In the genomic region with DNA sequence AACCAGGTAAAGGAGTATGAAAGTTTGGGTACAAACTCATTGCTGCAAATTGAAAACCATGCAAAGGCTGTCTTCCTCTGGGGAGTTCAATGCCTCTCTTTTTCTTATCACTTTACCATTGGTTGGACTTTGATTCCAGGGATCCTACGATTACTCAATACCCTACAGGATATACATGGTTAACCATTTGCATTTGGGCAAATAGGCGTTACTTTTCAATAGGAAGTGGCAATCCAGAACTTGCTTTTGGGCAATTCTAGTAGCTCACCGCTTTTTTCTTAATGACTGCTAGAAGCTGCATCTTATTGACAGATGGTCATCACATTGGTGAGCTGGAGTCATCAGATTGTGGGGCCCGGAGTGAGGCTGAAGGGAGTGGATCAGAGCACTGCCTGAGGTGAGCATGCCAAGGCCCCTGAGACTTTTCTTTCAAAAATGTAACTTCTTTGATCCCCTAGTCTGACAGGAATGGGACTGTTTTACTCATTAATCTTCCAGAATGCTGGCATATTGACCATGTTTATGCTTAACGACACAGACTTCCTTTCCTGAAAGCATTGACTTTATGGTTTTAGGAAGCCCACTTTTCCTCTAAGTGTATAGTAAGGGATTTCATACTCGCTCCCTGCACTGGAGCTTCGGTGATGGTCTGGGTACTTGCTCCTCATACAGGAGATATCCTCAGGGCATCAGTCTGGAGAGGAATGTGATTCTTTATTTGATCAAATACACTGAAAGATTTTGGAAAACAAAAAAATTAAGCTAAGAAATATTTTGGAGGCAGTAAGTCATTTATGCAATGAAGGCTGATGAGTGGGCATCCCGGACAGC, we compare ENCODE assay signal across 1 cellular context.
TF ChIP-seq lines count a peak whose summit lies in the region.

A gene (plus strand): TSS at position 270 of the 831 bp plus-strand sequence. CDS start 13,039 bp downstream, outside the sequence.

TF ChIP-seq in HepG2, 621 proteins besides CTCF, POLR2A, EP300 and RAD21 (continued from another document and continues in another):
- TF ChIP-seq, protein P1, sequence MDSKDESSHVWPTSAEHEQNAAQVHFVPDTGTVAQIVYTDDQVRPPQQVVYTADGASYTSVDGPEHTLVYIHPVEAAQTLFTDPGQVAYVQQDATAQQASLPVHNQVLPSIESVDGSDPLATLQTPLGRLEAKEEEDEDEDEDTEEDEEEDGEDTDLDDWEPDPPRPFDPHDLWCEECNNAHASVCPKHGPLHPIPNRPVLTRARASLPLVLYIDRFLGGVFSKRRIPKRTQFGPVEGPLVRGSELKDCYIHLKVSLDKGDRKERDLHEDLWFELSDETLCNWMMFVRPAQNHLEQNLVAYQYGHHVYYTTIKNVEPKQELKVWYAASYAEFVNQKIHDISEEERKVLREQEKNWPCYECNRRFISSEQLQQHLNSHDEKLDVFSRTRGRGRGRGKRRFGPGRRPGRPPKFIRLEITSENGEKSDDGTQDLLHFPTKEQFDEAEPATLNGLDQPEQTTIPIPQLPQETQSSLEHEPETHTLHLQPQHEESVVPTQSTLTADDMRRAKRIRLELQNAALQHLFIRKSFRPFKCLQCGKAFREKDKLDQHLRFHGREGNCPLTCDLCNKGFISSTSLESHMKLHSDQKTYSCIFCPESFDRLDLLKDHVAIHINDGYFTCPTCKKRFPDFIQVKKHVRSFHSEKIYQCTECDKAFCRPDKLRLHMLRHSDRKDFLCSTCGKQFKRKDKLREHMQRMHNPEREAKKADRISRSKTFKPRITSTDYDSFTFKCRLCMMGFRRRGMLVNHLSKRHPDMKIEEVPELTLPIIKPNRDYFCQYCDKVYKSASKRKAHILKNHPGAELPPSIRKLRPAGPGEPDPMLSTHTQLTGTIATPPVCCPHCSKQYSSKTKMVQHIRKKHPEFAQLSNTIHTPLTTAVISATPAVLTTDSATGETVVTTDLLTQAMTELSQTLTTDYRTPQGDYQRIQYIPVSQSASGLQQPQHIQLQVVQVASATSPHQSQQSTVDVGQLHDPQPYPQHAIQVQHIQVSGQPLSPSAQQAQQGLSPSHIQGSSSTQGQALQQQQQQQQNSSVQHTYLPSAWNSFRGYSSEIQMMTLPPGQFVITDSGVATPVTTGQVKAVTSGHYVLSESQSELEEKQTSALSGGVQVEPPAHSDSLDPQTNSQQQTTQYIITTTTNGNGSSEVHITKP (CRISPR knock-in tag; IDR thresholded peaks at IDR 0.05; ENCODE audit: low read depth) = no peak
- TF ChIP-seq ZNF264 (CRISPR knock-in tag; IDR thresholded peaks at IDR 0.05) = peak; percentile 90
- TF ChIP-seq NKX3-1 (CRISPR knock-in tag; IDR thresholded peaks at IDR 0.05) = no peak
- TF ChIP-seq, protein P2, sequence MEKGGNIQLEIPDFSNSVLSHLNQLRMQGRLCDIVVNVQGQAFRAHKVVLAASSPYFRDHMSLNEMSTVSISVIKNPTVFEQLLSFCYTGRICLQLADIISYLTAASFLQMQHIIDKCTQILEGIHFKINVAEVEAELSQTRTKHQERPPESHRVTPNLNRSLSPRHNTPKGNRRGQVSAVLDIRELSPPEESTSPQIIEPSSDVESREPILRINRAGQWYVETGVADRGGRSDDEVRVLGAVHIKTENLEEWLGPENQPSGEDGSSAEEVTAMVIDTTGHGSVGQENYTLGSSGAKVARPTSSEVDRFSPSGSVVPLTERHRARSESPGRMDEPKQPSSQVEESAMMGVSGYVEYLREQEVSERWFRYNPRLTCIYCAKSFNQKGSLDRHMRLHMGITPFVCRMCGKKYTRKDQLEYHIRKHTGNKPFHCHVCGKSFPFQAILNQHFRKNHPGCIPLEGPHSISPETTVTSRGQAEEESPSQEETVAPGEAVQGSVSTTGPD (CRISPR knock-in tag; IDR thresholded peaks at IDR 0.05) = no peak; the same call in 1 of the 2 replicates
- TF ChIP-seq ZNF841 (CRISPR knock-in tag; IDR thresholded peaks at IDR 0.05; ENCODE audit: borderline replicate concordance) = no peak
- peak; percentile 66 for TF ChIP-seq PPARG (CRISPR knock-in tag; conservative IDR thresholded peaks at IDR 0.05)
- TF ChIP-seq, protein P3, sequence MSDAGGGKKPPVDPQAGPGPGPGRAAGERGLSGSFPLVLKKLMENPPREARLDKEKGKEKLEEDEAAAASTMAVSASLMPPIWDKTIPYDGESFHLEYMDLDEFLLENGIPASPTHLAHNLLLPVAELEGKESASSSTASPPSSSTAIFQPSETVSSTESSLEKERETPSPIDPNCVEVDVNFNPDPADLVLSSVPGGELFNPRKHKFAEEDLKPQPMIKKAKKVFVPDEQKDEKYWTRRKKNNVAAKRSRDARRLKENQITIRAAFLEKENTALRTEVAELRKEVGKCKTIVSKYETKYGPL (CRISPR knock-in tag; IDR thresholded peaks at IDR 0.05) = no peak
- TF ChIP-seq, protein P4, sequence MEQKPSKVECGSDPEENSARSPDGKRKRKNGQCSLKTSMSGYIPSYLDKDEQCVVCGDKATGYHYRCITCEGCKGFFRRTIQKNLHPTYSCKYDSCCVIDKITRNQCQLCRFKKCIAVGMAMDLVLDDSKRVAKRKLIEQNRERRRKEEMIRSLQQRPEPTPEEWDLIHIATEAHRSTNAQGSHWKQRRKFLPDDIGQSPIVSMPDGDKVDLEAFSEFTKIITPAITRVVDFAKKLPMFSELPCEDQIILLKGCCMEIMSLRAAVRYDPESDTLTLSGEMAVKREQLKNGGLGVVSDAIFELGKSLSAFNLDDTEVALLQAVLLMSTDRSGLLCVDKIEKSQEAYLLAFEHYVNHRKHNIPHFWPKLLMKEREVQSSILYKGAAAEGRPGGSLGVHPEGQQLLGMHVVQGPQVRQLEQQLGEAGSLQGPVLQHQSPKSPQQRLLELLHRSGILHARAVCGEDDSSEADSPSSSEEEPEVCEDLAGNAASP (CRISPR knock-in tag; IDR thresholded peaks at IDR 0.05; ENCODE audit: borderline replicate concordance) = peak; percentile 65
- no peak for TF ChIP-seq ZNF3 (CRISPR knock-in tag; IDR thresholded peaks at IDR 0.05)
- no peak for TF ChIP-seq ZNF510 (CRISPR knock-in tag; IDR thresholded peaks at IDR 0.05; ENCODE audit: low read depth)
- TF ChIP-seq, protein P5, sequence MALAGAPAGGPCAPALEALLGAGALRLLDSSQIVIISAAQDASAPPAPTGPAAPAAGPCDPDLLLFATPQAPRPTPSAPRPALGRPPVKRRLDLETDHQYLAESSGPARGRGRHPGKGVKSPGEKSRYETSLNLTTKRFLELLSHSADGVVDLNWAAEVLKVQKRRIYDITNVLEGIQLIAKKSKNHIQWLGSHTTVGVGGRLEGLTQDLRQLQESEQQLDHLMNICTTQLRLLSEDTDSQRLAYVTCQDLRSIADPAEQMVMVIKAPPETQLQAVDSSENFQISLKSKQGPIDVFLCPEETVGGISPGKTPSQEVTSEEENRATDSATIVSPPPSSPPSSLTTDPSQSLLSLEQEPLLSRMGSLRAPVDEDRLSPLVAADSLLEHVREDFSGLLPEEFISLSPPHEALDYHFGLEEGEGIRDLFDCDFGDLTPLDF (CRISPR knock-in tag; IDR thresholded peaks at IDR 0.05) = no peak
- TF ChIP-seq KLF6 (CRISPR knock-in tag; IDR thresholded peaks at IDR 0.05) = no peak
- TF ChIP-seq NFYB (CRISPR knock-in tag; IDR thresholded peaks at IDR 0.05) = no peak
- TF ChIP-seq THYN1 (CRISPR knock-in tag; IDR thresholded peaks at IDR 0.05; ENCODE audit: borderline replicate concordance, low read depth) = no peak
- TF ChIP-seq, protein P6, sequence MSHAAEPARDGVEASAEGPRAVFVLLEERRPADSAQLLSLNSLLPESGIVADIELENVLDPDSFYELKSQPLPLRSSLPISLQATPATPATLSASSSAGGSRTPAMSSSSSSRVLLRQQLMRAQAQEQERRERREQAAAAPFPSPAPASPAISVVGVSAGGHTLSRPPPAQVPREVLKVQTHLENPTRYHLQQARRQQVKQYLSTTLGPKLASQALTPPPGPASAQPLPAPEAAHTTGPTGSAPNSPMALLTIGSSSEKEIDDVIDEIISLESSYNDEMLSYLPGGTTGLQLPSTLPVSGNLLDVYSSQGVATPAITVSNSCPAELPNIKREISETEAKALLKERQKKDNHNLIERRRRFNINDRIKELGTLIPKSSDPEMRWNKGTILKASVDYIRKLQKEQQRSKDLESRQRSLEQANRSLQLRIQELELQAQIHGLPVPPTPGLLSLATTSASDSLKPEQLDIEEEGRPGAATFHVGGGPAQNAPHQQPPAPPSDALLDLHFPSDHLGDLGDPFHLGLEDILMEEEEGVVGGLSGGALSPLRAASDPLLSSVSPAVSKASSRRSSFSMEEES (CRISPR knock-in tag; IDR thresholded peaks at IDR 0.05) = peak; percentile 69; the same call in 1 of the 2 replicates
- TF ChIP-seq, protein P7, sequence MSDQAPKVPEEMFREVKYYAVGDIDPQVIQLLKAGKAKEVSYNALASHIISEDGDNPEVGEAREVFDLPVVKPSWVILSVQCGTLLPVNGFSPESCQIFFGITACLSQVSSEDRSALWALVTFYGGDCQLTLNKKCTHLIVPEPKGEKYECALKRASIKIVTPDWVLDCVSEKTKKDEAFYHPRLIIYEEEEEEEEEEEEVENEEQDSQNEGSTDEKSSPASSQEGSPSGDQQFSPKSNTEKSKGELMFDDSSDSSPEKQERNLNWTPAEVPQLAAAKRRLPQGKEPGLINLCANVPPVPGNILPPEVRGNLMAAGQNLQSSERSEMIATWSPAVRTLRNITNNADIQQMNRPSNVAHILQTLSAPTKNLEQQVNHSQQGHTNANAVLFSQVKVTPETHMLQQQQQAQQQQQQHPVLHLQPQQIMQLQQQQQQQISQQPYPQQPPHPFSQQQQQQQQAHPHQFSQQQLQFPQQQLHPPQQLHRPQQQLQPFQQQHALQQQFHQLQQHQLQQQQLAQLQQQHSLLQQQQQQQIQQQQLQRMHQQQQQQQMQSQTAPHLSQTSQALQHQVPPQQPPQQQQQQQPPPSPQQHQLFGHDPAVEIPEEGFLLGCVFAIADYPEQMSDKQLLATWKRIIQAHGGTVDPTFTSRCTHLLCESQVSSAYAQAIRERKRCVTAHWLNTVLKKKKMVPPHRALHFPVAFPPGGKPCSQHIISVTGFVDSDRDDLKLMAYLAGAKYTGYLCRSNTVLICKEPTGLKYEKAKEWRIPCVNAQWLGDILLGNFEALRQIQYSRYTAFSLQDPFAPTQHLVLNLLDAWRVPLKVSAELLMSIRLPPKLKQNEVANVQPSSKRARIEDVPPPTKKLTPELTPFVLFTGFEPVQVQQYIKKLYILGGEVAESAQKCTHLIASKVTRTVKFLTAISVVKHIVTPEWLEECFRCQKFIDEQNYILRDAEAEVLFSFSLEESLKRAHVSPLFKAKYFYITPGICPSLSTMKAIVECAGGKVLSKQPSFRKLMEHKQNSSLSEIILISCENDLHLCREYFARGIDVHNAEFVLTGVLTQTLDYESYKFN (CRISPR knock-in tag; conservative IDR thresholded peaks at IDR 0.05) = peak; percentile 96
- no peak for TF ChIP-seq ZNF121 (CRISPR knock-in tag; IDR thresholded peaks at IDR 0.05)
- peak; percentile 62; the same call in 1 of the 2 replicates for TF ChIP-seq KAT8 (CRISPR knock-in tag; IDR thresholded peaks at IDR 0.05)
- TF ChIP-seq ZNF550 (CRISPR knock-in tag; IDR thresholded peaks at IDR 0.05; ENCODE audit: borderline replicate concordance) = no peak
- TF ChIP-seq, protein P8, sequence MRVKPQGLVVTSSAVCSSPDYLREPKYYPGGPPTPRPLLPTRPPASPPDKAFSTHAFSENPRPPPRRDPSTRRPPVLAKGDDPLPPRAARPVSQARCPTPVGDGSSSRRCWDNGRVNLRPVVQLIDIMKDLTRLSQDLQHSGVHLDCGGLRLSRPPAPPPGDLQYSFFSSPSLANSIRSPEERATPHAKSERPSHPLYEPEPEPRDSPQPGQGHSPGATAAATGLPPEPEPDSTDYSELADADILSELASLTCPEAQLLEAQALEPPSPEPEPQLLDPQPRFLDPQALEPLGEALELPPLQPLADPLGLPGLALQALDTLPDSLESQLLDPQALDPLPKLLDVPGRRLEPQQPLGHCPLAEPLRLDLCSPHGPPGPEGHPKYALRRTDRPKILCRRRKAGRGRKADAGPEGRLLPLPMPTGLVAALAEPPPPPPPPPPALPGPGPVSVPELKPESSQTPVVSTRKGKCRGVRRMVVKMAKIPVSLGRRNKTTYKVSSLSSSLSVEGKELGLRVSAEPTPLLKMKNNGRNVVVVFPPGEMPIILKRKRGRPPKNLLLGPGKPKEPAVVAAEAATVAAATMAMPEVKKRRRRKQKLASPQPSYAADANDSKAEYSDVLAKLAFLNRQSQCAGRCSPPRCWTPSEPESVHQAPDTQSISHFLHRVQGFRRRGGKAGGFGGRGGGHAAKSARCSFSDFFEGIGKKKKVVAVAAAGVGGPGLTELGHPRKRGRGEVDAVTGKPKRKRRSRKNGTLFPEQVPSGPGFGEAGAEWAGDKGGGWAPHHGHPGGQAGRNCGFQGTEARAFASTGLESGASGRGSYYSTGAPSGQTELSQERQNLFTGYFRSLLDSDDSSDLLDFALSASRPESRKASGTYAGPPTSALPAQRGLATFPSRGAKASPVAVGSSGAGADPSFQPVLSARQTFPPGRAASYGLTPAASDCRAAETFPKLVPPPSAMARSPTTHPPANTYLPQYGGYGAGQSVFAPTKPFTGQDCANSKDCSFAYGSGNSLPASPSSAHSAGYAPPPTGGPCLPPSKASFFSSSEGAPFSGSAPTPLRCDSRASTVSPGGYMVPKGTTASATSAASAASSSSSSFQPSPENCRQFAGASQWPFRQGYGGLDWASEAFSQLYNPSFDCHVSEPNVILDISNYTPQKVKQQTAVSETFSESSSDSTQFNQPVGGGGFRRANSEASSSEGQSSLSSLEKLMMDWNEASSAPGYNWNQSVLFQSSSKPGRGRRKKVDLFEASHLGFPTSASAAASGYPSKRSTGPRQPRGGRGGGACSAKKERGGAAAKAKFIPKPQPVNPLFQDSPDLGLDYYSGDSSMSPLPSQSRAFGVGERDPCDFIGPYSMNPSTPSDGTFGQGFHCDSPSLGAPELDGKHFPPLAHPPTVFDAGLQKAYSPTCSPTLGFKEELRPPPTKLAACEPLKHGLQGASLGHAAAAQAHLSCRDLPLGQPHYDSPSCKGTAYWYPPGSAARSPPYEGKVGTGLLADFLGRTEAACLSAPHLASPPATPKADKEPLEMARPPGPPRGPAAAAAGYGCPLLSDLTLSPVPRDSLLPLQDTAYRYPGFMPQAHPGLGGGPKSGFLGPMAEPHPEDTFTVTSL (CRISPR knock-in tag; IDR thresholded peaks at IDR 0.05; ENCODE audit: borderline replicate concordance) = peak; percentile 83; the same call in 1 of the 2 replicates
- no peak for TF ChIP-seq NCOA1 (CRISPR knock-in tag; IDR thresholded peaks at IDR 0.05)
- TF ChIP-seq, protein P9, sequence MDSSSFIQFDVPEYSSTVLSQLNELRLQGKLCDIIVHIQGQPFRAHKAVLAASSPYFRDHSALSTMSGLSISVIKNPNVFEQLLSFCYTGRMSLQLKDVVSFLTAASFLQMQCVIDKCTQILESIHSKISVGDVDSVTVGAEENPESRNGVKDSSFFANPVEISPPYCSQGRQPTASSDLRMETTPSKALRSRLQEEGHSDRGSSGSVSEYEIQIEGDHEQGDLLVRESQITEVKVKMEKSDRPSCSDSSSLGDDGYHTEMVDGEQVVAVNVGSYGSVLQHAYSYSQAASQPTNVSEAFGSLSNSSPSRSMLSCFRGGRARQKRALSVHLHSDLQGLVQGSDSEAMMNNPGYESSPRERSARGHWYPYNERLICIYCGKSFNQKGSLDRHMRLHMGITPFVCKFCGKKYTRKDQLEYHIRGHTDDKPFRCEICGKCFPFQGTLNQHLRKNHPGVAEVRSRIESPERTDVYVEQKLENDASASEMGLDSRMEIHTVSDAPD (CRISPR knock-in tag; IDR thresholded peaks at IDR 0.05) = peak; percentile 94
- no peak for TF ChIP-seq MBNL3 (CRISPR knock-in tag; conservative IDR thresholded peaks at IDR 0.05)
- TF ChIP-seq FOXC1 (CRISPR knock-in tag; IDR thresholded peaks at IDR 0.05; ENCODE audit: borderline replicate concordance) = no peak
- no peak for TF ChIP-seq ZNF17 (CRISPR knock-in tag; IDR thresholded peaks at IDR 0.05)
- TF ChIP-seq TRIM24 (CRISPR knock-in tag; IDR thresholded peaks at IDR 0.05) = peak; percentile 47; the same call in 1 of the 2 replicates
- TF ChIP-seq IRF2 (CRISPR knock-in tag; IDR thresholded peaks at IDR 0.05) = peak; percentile 82; the same call in 1 of the 2 replicates
- TF ChIP-seq ZBTB42 (CRISPR knock-in tag; IDR thresholded peaks at IDR 0.05) = no peak; the same call in 1 of the 2 replicates
- TF ChIP-seq, protein P10, sequence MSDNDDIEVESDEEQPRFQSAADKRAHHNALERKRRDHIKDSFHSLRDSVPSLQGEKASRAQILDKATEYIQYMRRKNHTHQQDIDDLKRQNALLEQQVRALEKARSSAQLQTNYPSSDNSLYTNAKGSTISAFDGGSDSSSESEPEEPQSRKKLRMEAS (IDR thresholded peaks at IDR 0.05) = peak; percentile 56; the same call in 1 of the 2 replicates
